Comparison of ENCODE assay signal across 8 cellular contexts in genomic region chr16:10328291-10328690, GRCh38. TPM values are rescaled to one million over a fixed set of nuclear protein-coding genes. Genes with fewer than 3 reads are reported as not detected.
DNase-seq lines count a peak whose midpoint lies in the region; TF ChIP-seq lines count a peak whose summit lies in the region.
"Not testable (repeated sequence)": the region's sequence is repeated elsewhere in the genome, so short reads cannot be mapped to it uniquely, and the experiment has no call there.

No MANE protein-coding gene starts in this region.

- H3K27me3 ChIP-seq in ACC112 (ENCODE audit: insufficient read depth, low read length); MG63; brain microvascular endothelial cell (replicated peaks): not testable (repeated sequence)

- H2AFZ ChIP-seq in ACC112 (ENCODE audit: low read length, unreplicated experiment): peak overlapping the region; percentile 14

- not testable (repeated sequence) for H3K9me3 ChIP-seq in MG63

- not testable (repeated sequence) for H3K79me2 ChIP-seq in ACC112 (ENCODE audit: control insufficient read depth, insufficient read depth, low read length, unreplicated experiment)

- DNase-seq in H4 (ENCODE audit: low spot score): peak; percentile 91
- peak; percentile 81 for DNase-seq in MG63
- DNase-seq in RPMI8226: peak; percentile 14
- DNase-seq in activated CD4-positive, alpha-beta T cell treated with anti-CD3 and anti-CD28 coated beads for 48 hours: peak; percentile 7
- DNase-seq in brain microvascular endothelial cell: peak; percentile 86
- peak; percentile 52 for DNase-seq in fibroblast of villous mesenchyme (ENCODE audit: low read depth)
- peak; percentile 53 for DNase-seq in myocyte (ENCODE audit: low read depth)

- in situ Hi-C loops in brain microvascular endothelial cell (cut with HindIII; ENCODE audit: low pct_ligation_motif_present, low sequenced_read_pairs): not testable (repeated sequence)

- H3K36me3 ChIP-seq in ACC112 (ENCODE audit: insufficient read depth, low read length); MG63; brain microvascular endothelial cell (replicated peaks): not testable (repeated sequence)

- not testable (repeated sequence) for H3K4me3 ChIP-seq in ACC112 (ENCODE audit: low read depth, low read length); MG63; brain microvascular endothelial cell (ENCODE audit: low read depth, low read length); fibroblast of villous mesenchyme (ENCODE audit: low read depth, low read length)

- not testable (repeated sequence) for H3K27ac ChIP-seq in ACC112 (ENCODE audit: low read depth, low read length); brain microvascular endothelial cell

- H3K4me1 ChIP-seq in ACC112 (ENCODE audit: control insufficient read depth, insufficient read depth, low read length, unreplicated experiment): not testable (repeated sequence)

- not testable (repeated sequence) for TF ChIP-seq CTCF in brain microvascular endothelial cell (IDR thresholded peaks at IDR 0.05; ENCODE audit: low read depth, low read length, missing control alignments); fibroblast of villous mesenchyme (IDR thresholded peaks at IDR 0.05; ENCODE audit: insufficient read depth, low read depth, low read length)

RNA-seq across cellular contexts. Expression of gene ATF7IP2, which starts 57.6 kb away (rescaled TPM):
- not detected in 2 replicates for total RNA-seq in H4 (2014; rRNA removed; shearing (Covaris generic))
- 8.6 and 43.4 TPM in 2 replicates for total RNA-seq in MG63 (2014; rRNA removed; shearing (Covaris generic); ENCODE audit: low replicate concordance)
- 4.8 and 6.5 TPM in 2 replicates for total RNA-seq in fibroblast of villous mesenchyme
- 4.7 and 10.1 TPM in 2 replicates for total RNA-seq in myocyte
- 6.6 TPM for polyA plus RNA-seq in myocyte (2012)

Comparison
In these comparisons a context has a peak if more than half of its experiments do, and no peak if none do; other contexts are left out.
1. DNase-seq: peak in every context shown above with its lines; median percentile 91 in H4; 86 in brain microvascular endothelial cell; 81 in MG63; 53 in myocyte; 52 in fibroblast of villous mesenchyme; 14 in RPMI8226; 7 in activated CD4-positive, alpha-beta T cell treated with anti-CD3 and anti-CD28 coated beads for 48 hours.